Comparison of ENCODE assay signal across 8 cellular contexts in genomic region chr19:58400916-58401824, GRCh38. TPM values are rescaled to one million over a fixed set of nuclear protein-coding genes. Genes with fewer than 3 reads are reported as not detected.
A peak's percentile ranks its signal among the peaks of the same experiment; 100 is the strongest.
DNase-seq lines count a peak whose midpoint lies in the region; ATAC-seq, FAIRE-seq and TF ChIP-seq lines count a peak whose summit lies in the region.

No MANE protein-coding gene starts in this region.

- peak; percentile 94 for TF ChIP-seq POLR2A in GM12891 (IDR thresholded peaks at IDR 0.05; ENCODE audit: low read depth, low read length)

- peak overlapping the region; percentile 81 for H3K27ac ChIP-seq in upper lobe of right lung

- H3K4me1 ChIP-seq in upper lobe of right lung = peaks cover 15% of the 10 kb centered on the region

- intact Hi-C loops in left cardiac atrium (cut with DNase I) (no loop called here), posterior cingulate gyrus (cut with DNase I) (no loop called here), upper lobe of right lung (cut with DNase I) (no loop called here)

- no peak for TF ChIP-seq CTCF in upper lobe of right lung (IDR thresholded peaks at IDR 0.05)

- no peaks in the 10 kb centered on the region for H3K9me3 ChIP-seq in upper lobe of right lung

- H3K36me3 ChIP-seq in upper lobe of right lung = no peaks in the 10 kb centered on the region

- FAIRE-seq in GM12891 (lab: Jason Lieb, UNC) = peak; percentile 99

- ATAC-seq in HG02798 (IDR thresholded peaks at IDR 0.05; ENCODE audit: poor library complexity, unreplicated experiment) = peak; percentile 99
- peak; percentile 99 to 100 for ATAC-seq in left cardiac atrium
- ATAC-seq in upper lobe of right lung = peak; percentile 98

- peak overlapping the region; percentile 59 for H3K4me3 ChIP-seq in upper lobe of right lung

- DNase-seq in GM12891 (ENCODE audit: insufficient read length, low spot score) = peak; percentile 99
- peak; percentile 99 for DNase-seq in NCI-H1436 treated with DMSO at 0.1 percent for 48 hours (lab: John Stamatoyannopoulos, UW)
- DNase-seq in T follicular helper cell (ENCODE audit: low read depth) = peak; percentile 99
- DNase-seq in amniotic epithelial cell (ENCODE audit: low read depth) = peak; percentile 98
- peak; percentile 100 for DNase-seq in left cardiac atrium
- peak; percentile 99 to 100 (median 100) for DNase-seq in posterior cingulate gyrus
- DNase-seq in upper lobe of right lung = peak; percentile 100

- peaks cover 11% of the 10 kb centered on the region for H3K27me3 ChIP-seq in upper lobe of right lung

TF ChIP-seq in GM12891, 5 proteins besides CTCF, POLR2A, EP300 and RAD21:
- TF ChIP-seq SPI1 (IDR thresholded peaks at IDR 0.05; ENCODE audit: low read depth, low read length) (no peak; the same call in 1 of the 2 replicates), POU2F2 (IDR thresholded peaks at IDR 0.05; ENCODE audit: low read depth, low read length) (no peak; the same call in 1 of the 2 replicates), POLR2AphosphoS5 (IDR thresholded peaks at IDR 0.05; ENCODE audit: low read depth, low read length) (peak; percentile 95), TAF1 (IDR thresholded peaks at IDR 0.05; ENCODE audit: low read depth, low read length) (peak; percentile 96), PAX5 (IDR thresholded peaks at IDR 0.05; ENCODE audit: insufficient read depth, low read length, severe bottlenecking) (no peak)

RNA-seq across cellular contexts. Expression of gene RNF225, which starts 5.7 kb away (rescaled TPM):
- polyA plus RNA-seq in GM12891 (2012; ENCODE audit: low read depth, missing spikeins) = not detected
- total RNA-seq in left cardiac atrium = not detected
- total RNA-seq in upper lobe of right lung = 0.55 TPM

RNA-seq across cellular contexts. Expression of gene ZNF584, which starts 7.3 kb away (rescaled TPM):
- 3.1 TPM for polyA plus RNA-seq in GM12891 (2012; ENCODE audit: low read depth, missing spikeins)
- 10 to 100 TPM; 13.2 to 25.0 TPM for total RNA-seq in left cardiac atrium
- 9.5 TPM for total RNA-seq in upper lobe of right lung

RNA-seq across cellular contexts. Expression of gene RPS5, which starts 14.1 kb away (rescaled TPM):
- polyA plus RNA-seq in GM12891 (2012; ENCODE audit: low read depth, missing spikeins) = 2,915 TPM
- 100 to 1,000 TPM; 572 to 598 TPM for total RNA-seq in left cardiac atrium
- total RNA-seq in upper lobe of right lung = 721 TPM

RNA-seq across cellular contexts. Expression of gene ZNF837, which starts 20.3 kb away (rescaled TPM):
- 1.4 TPM for polyA plus RNA-seq in GM12891 (2012; ENCODE audit: low read depth, missing spikeins)
- under 1 TPM; 0.44 to 0.53 TPM for total RNA-seq in left cardiac atrium
- total RNA-seq in upper lobe of right lung = 1.6 TPM

RNA-seq across cellular contexts. Expression of gene ZNF497, which starts 38.6 kb away (rescaled TPM):
- polyA plus RNA-seq in GM12891 (2012; ENCODE audit: low read depth, missing spikeins) = 0.36 TPM
- under 1 TPM; 0.37 to 0.41 TPM for total RNA-seq in left cardiac atrium
- 1.4 TPM for total RNA-seq in upper lobe of right lung

Comparison
In these comparisons a context has a peak if more than half of its experiments do, and no peak if none do; other contexts are left out.
1. Peak in every context shown above with its lines: DNase-seq, ATAC-seq, H3K4me3 ChIP-seq and H3K27ac ChIP-seq.